Comparison of ENCODE assay signal across 8 cellular contexts in the genomic region with DNA sequence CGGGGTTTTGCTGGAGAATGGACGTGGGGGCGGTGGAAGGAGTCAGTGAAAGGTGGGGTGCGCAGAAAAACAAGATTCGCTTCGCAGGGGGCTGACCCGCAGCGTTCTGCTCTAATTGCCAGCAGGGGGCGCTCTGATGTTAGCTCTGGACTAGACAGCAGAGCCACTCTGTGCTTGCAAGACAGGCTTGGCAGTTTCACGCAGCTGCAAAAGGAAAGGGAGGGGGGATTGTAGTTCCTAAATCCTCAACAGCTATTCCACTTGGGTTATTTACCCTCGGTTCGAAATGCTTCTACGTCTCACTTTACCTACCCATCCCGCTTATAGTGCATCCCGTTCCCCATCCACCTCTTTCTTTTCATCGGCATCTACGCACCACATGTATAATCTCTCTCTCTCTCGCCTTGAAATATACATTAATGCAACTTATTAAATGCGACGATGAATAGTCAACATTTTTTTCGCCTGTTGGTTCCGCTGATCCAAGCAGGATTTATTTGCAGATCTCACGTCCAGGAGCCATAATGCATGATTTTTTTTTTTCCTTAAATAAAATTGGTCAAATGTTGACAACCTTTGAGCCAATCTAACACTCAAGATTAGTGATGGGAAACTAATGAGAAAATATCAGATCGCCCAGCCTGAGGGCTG.
DNase-seq lines count a peak whose midpoint lies in the region; ATAC-seq and TF ChIP-seq lines count a peak whose summit lies in the region.

No MANE protein-coding gene starts in this region.

- no peaks in the 10 kb centered on the region for H3K36me3 Mint-ChIP-seq in activated T-cell treated with anti-CD3 and anti-CD28 coated beads, Interleukin-2, amount 50 U/mL, for 4 hours (ENCODE audit: insufficient read depth)

- H4K20me1 ChIP-seq in PC-3 (ENCODE audit: low read length) = no peaks in the 10 kb centered on the region

- H3K9ac ChIP-seq in PC-3 (ENCODE audit: low read length) = peak overlapping the region; percentile 36; the same call in 1 of the 2 replicates

- no peak for TF ChIP-seq POLR2A in thyroid gland (IDR thresholded peaks at IDR 0.05)

- H3K36me3 ChIP-seq in PC-3 (ENCODE audit: low read depth, low read length) (no peaks in the 10 kb centered on the region), neuron (ENCODE audit: insufficient read depth, low read length) (no peaks in the 10 kb centered on the region), thyroid gland (no peaks in the 10 kb centered on the region)

- ATAC-seq in GM21619 (IDR thresholded peaks at IDR 0.05; ENCODE audit: unreplicated experiment) (peak; percentile 78), PC-3 (peak; percentile 92)
- no peak for ATAC-seq in activated T-cell treated with anti-CD3 and anti-CD28 coated beads, Interleukin-2, amount 50 U/mL, for 4 hours

- no peak overlapping the region for H3K27ac ChIP-seq in PC-3 (ENCODE audit: low read length)
- no peak overlapping the region for H3K27ac ChIP-seq in thyroid gland

- H3K4me3 ChIP-seq in PC-3 (ENCODE audit: low read length) = peak overlapping the region; percentile 70
- peak overlapping the region; percentile 36 to 41 for H3K4me3 ChIP-seq in foreskin fibroblast (ENCODE audit: low read depth in 1 of 2, low read length in 2 of 2)
- H3K4me3 ChIP-seq in neuron (ENCODE audit: low read length) = peak overlapping the region; percentile 46
- no peak overlapping the region for H3K4me3 ChIP-seq in thyroid gland (replicated peaks in 1 of 3)

- intact Hi-C loops in PC-3 (cut with micrococcal nuclease) = loop anchor here (1.0 to 10.0 kb wide), 8 partner anchors 217 to 1369 kb away; a partner anchor contains a TSS
- intact Hi-C loops in thyroid gland (cut with DNase I) = loop anchor here (5.0 kb wide), 1 partner anchor 998 kb away; no protein-coding TSS in a partner anchor

- peak overlapping the region; percentile 86 for H2AFZ ChIP-seq in PC-3 (ENCODE audit: low read length)
- H2AFZ ChIP-seq in neuron (ENCODE audit: low read depth, low read length) = peak overlapping the region; percentile 6

- peak; percentile 62 for DNase-seq in DMS53 treated with DMSO at 0.1 percent for 48 hours (lab: John Stamatoyannopoulos, UW; ENCODE audit: unreplicated experiment)
- peak; percentile 37 to 45 for DNase-seq in Kasumi-1 (lab: John Stamatoyannopoulos, UW)
- peak; percentile 88 for DNase-seq in PC-3
- peak; percentile 17 for DNase-seq in activated T-cell treated with anti-CD3 and anti-CD28 coated beads, Interleukin-2, amount 50 U/mL, for 4 hours
- peak; percentile 74 to 92 for DNase-seq in foreskin fibroblast
- peak; percentile 72 to 83 for DNase-seq in thyroid gland

- no peaks in the 10 kb centered on the region for H3K79me2 ChIP-seq in PC-3 (ENCODE audit: low read length)

- no peaks in the 10 kb centered on the region for H3F3A ChIP-seq in PC-3 (ENCODE audit: low read length, unreplicated experiment)

- 8 to 13% methylated on average over 24 of the region's 24 CpGs for WGBS in thyroid gland, 2 donors

- no TSS peak for BruUV-seq in PC-3 (replicated peaks; lab: Mats Ljungman, UMichigan)

- H3K4me1 ChIP-seq in PC-3 (ENCODE audit: insufficient read depth, low read length) = peaks cover 12% of the 10 kb centered on the region
- H3K4me1 ChIP-seq in neuron (ENCODE audit: insufficient read depth, low read length) = peaks cover 35% of the 10 kb centered on the region
- peaks cover 8 to 28% of the 10 kb centered on the region in 2 donors for H3K4me1 ChIP-seq in thyroid gland

- CTCF ChIA-PET in PC-3 (lab: Charles Lee) = interaction anchor here (0.5 to 1.1 kb wide), 5 partner anchors 21 to 252 kb away, joined by 3 to 12 read pairs (median 5); no protein-coding TSS in a partner anchor

- H3K4me1 Mint-ChIP-seq in activated T-cell treated with anti-CD3 and anti-CD28 coated beads, Interleukin-2, amount 50 U/mL, for 4 hours (ENCODE audit: low read depth) = peaks cover 13% of the 10 kb centered on the region

- H3K9me2 ChIP-seq in PC-3 (replicated peaks; ENCODE audit: low read length) = no peaks in the 10 kb centered on the region

- peak overlapping the region; percentile 92 for H3K4me2 ChIP-seq in PC-3 (ENCODE audit: low read length)

- H3K27me3 Mint-ChIP-seq in activated T-cell treated with anti-CD3 and anti-CD28 coated beads, Interleukin-2, amount 50 U/mL, for 4 hours (ENCODE audit: low read depth) = peaks cover 98% of the 10 kb centered on the region

- H3K9me3 Mint-ChIP-seq in activated T-cell treated with anti-CD3 and anti-CD28 coated beads, Interleukin-2, amount 50 U/mL, for 4 hours = no peaks in the 10 kb centered on the region

- H3K9me3 ChIP-seq in PC-3 (ENCODE audit: low read length) (no peaks in the 10 kb centered on the region), neuron (ENCODE audit: low read length) (no peaks in the 10 kb centered on the region), thyroid gland (no peaks in the 10 kb centered on the region)

- H3K27me3 ChIP-seq in PC-3 (ENCODE audit: low read length) = peaks cover 45% of the 10 kb centered on the region
- peaks cover 27% of the 10 kb centered on the region for H3K27me3 ChIP-seq in neuron (ENCODE audit: insufficient read depth, low read length)
- H3K27me3 ChIP-seq in thyroid gland = peaks cover 52% of the 10 kb centered on the region

- POLR2A ChIA-PET in PC-3 (lab: Charles Lee; ENCODE audit: unreplicated experiment) = no interaction called here

- no peak overlapping the region for H3K4me3 Mint-ChIP-seq in activated T-cell treated with anti-CD3 and anti-CD28 coated beads, Interleukin-2, amount 50 U/mL, for 4 hours

- TF ChIP-seq CTCF in PC-3 (conservative IDR thresholded peaks at IDR 0.05; ENCODE audit: low read depth, low read length) = peak; percentile 89
- peak; percentile 88 for TF ChIP-seq CTCF in foreskin fibroblast (IDR thresholded peaks at IDR 0.05; ENCODE audit: low read depth, low read length)
- peak; percentile 62 to 81 (median 68) for TF ChIP-seq CTCF in thyroid gland (IDR thresholded peaks at IDR 0.05)

Comparison
In these comparisons a context has a peak if more than half of its experiments do, and no peak if none do; other contexts are left out.
1. DNase-seq: peak in every context shown above with its lines; median percentile 88 in PC-3; 83 in foreskin fibroblast; 78 in thyroid gland; 62 in DMS53 treated with DMSO at 0.1 percent for 48 hours; 41 in Kasumi-1; 17 in activated T-cell treated with anti-CD3 and anti-CD28 coated beads, Interleukin-2, amount 50 U/mL, for 4 hours.
2. ATAC-seq: peak in GM21619 (single experiment) and PC-3 (single experiment); none in activated T-cell treated with anti-CD3 and anti-CD28 coated beads, Interleukin-2, amount 50 U/mL, for 4 hours (0 of 2).
3. H3K4me3 ChIP-seq: peak in PC-3 (single experiment), foreskin fibroblast (2 of 2) and neuron (single experiment); none in thyroid gland (0 of 3).
4. Peak in every context shown above with its lines, with median percentiles within 50 percentile points of each other: CTCF ChIP-seq.